10 cellular contexts compared by ENCODE assay signal in the genomic region with DNA sequence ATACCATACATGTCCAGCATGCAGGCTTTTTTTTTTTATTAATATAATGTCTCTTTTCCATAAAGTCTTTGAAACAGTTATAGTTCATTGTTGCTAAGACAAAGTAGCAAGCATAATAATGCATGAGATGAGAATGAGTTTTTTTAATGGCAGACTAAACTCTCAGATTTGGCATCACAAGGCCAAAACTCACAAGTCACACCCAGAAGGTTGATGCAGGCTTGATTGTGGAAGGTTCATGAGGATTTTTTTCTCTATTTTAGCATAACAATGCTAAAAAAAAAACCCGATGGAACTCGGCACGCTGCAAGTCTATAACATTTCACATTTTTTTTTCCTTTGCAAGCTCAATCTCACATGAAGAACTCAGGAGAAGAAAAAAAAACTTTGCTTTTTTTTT. TPM values are rescaled to one million over a fixed set of nuclear protein-coding genes. Genes with fewer than 3 reads are reported as not detected.
DNase-seq lines count a peak whose midpoint lies in the region; ATAC-seq lines count a peak whose summit lies in the region.
"Had no signal": no experiment of that assay in that cellular context is flagged by ENCODE, and none has a peak within 500 bp of the region (broad histone marks: within the 10 kb centered on the region; RNA-seq: fewer than 3 reads in every experiment).

No MANE protein-coding gene starts in this region.

- H3K9ac ChIP-seq in skeletal muscle tissue (ENCODE audit: low read depth in 1 of 3, low read length in 3 of 3): peak overlapping the region; percentile 80 to 98 (median 96)

- H3K36me3 Mint-ChIP-seq in activated naive CD8-positive, alpha-beta T cell treated with anti-CD3 and anti-CD28 coated beads, Interleukin-2, amount 50 U/mL, for 24 hours (ENCODE audit: low read depth): peaks cover 10% of the 10 kb centered on the region
- peaks cover 6 to 12% (median 11%) of the 10 kb centered on the region in 3 donors for H3K36me3 Mint-ChIP-seq in immature natural killer cell

- H3K27me3 Mint-ChIP-seq in activated naive CD8-positive, alpha-beta T cell treated with anti-CD3 and anti-CD28 coated beads, Interleukin-2, amount 50 U/mL, for 24 hours: peaks cover 54% of the 10 kb centered on the region
- peaks cover 6 to 30% (median 21%) of the 10 kb centered on the region in 3 donors for H3K27me3 Mint-ChIP-seq in immature natural killer cell (ENCODE audit: low read depth in 3 of 3)

- H3K9me3 Mint-ChIP-seq in activated naive CD8-positive, alpha-beta T cell treated with anti-CD3 and anti-CD28 coated beads, Interleukin-2, amount 50 U/mL, for 24 hours: no peaks in the 10 kb centered on the region
- no peaks in the 10 kb centered on the region for H3K9me3 Mint-ChIP-seq in immature natural killer cell

- H3K4me3 Mint-ChIP-seq in activated naive CD8-positive, alpha-beta T cell treated with anti-CD3 and anti-CD28 coated beads, Interleukin-2, amount 50 U/mL, for 24 hours: peak overlapping the region; percentile 77
- peak overlapping the region; percentile 91 to 97 (median 94) for H3K4me3 Mint-ChIP-seq in immature natural killer cell

- peaks cover 35% of the 10 kb centered on the region for H3K4me1 Mint-ChIP-seq in activated naive CD8-positive, alpha-beta T cell treated with anti-CD3 and anti-CD28 coated beads, Interleukin-2, amount 50 U/mL, for 24 hours
- peaks cover 55 to 66% of the 10 kb centered on the region in 2 donors for H3K4me1 Mint-ChIP-seq in immature natural killer cell

- ATAC-seq in activated naive CD8-positive, alpha-beta T cell treated with anti-CD3 and anti-CD28 coated beads, Interleukin-2, amount 50 U/mL, for 24 hours: no peak
- ATAC-seq: activated CD4-positive, CD25-positive, alpha-beta regulatory T cell treated with anti-CD3 and anti-CD28 coated beads, Interleukin-2, amount 50 U/mL, for 24 hours had no signal

- peak; percentile 3 for DNase-seq in LHCN-M2 (ENCODE audit: low read depth)
- DNase-seq in activated naive CD8-positive, alpha-beta T cell treated with anti-CD3 and anti-CD28 coated beads, Interleukin-2, amount 50 U/mL, for 24 hours: no peak
- no peak for DNase-seq in immature natural killer cell
- DNase-seq in Ammon's horn (ENCODE audit: low spot score): no peak
- DNase-seq in RKO (ENCODE audit: low spot score): no peak
- no peak for DNase-seq in Kasumi-1 (lab: John Stamatoyannopoulos, UW)
- DNase-seq in glomerular visceral epithelial cell (ENCODE audit: extremely low spot score): no peak
- DNase-seq: NCI-H1694 had no signal

- H3K4me1 ChIP-seq in skeletal muscle tissue (ENCODE audit: control insufficient read depth in 3 of 3, insufficient read depth in 3 of 3, low read length in 3 of 3): peaks cover 6 to 15% (median 8%) of the 10 kb centered on the region in 3 donors

- no peaks in the 10 kb centered on the region for H3K27me3 ChIP-seq in skeletal muscle tissue (ENCODE audit: control insufficient read depth in 3 of 3, insufficient read depth in 3 of 3, low read length in 3 of 3)

- H3K4me3 ChIP-seq in skeletal muscle tissue (ENCODE audit: low read length in 3 of 3): peak overlapping the region; percentile 80 to 96 (median 93)

- peaks cover 2 to 5% (median 3%) of the 10 kb centered on the region in 3 donors for H3K36me3 ChIP-seq in skeletal muscle tissue (ENCODE audit: control insufficient read depth in 3 of 3, insufficient read depth in 3 of 3, low read length in 3 of 3)

- peak overlapping the region; percentile 97 for H3K27ac ChIP-seq in skeletal muscle tissue (ENCODE audit: low read depth, low read length)

- H3K9me3 ChIP-seq in skeletal muscle tissue (ENCODE audit: control insufficient read depth in 3 of 3, low read length in 3 of 3): no peaks in the 10 kb centered on the region

- no peak overlapping the region for H3K27ac Mint-ChIP-seq in activated naive CD8-positive, alpha-beta T cell treated with anti-CD3 and anti-CD28 coated beads, Interleukin-2, amount 50 U/mL, for 24 hours
- peak overlapping the region; percentile 59 to 93 (median 84) for H3K27ac Mint-ChIP-seq in immature natural killer cell

RNA-seq across cellular contexts. Expression of a gene that starts 2.8 kb away (rescaled TPM):
- total RNA-seq in LHCN-M2 (2014; rRNA removed) (2.4 and 2.6 TPM in 2 replicates), skeletal muscle tissue (17.2 TPM)
- 2.8 TPM for polyA plus RNA-seq in LHCN-M2 (2012)
- polyA plus RNA-seq in immature natural killer cell: 1 to 10 TPM in 1 of 3 donors, under 1 TPM in 2; 0.93 to 1.9 (median 0.96) TPM
